In the genomic region with DNA sequence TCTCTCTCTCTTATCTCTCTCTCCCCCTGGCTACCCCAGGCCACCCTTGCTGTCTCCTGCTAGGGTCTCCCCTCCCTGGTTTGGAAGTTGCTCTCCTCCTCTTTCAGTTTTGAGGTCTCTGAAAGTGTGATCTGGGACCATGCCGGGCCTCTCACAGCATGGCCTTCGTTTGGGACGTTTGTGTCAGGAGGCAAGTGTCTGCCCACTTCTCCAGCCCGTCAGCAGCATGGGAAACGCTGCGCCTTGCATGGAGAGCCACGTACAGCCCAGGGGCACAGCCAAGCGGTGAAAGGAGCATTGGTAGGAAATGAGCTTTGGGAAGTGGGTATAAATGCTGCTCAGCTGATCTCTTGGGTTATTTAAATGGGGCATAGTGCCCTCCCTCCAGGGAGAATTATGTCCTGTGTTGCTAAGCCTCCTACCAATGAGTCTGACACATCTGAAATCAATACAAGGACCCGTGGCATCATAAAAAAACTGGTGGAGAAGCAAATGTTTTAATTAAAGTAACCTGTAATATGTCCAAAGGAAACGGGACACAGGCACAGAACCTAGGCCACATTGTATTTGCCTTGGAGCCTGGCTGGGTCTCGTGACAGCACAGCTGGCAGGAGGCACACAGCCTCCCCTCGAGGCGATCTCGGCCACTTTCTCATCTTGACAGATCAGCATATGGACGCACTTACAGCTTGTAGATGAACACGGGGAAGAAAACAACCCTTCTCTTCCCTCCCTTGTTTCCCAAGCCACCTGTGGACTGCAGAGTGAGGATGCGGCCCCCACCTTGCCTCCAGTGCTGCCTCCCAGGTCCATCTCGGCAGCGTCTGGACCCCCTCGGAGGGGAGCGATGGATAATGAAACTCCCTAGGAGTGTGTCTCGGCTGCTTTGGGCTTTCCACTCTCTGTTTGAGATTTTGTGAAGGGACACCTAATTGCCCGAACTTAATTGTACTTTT, we compare ENCODE assay signal across 1 cellular context.
TF ChIP-seq lines count a peak whose summit lies in the region.

No MANE protein-coding gene starts in this region.

TF ChIP-seq in H1, 55 proteins besides CTCF, POLR2A, EP300 and RAD21 (continued from another document):
- TF ChIP-seq, protein P1, sequence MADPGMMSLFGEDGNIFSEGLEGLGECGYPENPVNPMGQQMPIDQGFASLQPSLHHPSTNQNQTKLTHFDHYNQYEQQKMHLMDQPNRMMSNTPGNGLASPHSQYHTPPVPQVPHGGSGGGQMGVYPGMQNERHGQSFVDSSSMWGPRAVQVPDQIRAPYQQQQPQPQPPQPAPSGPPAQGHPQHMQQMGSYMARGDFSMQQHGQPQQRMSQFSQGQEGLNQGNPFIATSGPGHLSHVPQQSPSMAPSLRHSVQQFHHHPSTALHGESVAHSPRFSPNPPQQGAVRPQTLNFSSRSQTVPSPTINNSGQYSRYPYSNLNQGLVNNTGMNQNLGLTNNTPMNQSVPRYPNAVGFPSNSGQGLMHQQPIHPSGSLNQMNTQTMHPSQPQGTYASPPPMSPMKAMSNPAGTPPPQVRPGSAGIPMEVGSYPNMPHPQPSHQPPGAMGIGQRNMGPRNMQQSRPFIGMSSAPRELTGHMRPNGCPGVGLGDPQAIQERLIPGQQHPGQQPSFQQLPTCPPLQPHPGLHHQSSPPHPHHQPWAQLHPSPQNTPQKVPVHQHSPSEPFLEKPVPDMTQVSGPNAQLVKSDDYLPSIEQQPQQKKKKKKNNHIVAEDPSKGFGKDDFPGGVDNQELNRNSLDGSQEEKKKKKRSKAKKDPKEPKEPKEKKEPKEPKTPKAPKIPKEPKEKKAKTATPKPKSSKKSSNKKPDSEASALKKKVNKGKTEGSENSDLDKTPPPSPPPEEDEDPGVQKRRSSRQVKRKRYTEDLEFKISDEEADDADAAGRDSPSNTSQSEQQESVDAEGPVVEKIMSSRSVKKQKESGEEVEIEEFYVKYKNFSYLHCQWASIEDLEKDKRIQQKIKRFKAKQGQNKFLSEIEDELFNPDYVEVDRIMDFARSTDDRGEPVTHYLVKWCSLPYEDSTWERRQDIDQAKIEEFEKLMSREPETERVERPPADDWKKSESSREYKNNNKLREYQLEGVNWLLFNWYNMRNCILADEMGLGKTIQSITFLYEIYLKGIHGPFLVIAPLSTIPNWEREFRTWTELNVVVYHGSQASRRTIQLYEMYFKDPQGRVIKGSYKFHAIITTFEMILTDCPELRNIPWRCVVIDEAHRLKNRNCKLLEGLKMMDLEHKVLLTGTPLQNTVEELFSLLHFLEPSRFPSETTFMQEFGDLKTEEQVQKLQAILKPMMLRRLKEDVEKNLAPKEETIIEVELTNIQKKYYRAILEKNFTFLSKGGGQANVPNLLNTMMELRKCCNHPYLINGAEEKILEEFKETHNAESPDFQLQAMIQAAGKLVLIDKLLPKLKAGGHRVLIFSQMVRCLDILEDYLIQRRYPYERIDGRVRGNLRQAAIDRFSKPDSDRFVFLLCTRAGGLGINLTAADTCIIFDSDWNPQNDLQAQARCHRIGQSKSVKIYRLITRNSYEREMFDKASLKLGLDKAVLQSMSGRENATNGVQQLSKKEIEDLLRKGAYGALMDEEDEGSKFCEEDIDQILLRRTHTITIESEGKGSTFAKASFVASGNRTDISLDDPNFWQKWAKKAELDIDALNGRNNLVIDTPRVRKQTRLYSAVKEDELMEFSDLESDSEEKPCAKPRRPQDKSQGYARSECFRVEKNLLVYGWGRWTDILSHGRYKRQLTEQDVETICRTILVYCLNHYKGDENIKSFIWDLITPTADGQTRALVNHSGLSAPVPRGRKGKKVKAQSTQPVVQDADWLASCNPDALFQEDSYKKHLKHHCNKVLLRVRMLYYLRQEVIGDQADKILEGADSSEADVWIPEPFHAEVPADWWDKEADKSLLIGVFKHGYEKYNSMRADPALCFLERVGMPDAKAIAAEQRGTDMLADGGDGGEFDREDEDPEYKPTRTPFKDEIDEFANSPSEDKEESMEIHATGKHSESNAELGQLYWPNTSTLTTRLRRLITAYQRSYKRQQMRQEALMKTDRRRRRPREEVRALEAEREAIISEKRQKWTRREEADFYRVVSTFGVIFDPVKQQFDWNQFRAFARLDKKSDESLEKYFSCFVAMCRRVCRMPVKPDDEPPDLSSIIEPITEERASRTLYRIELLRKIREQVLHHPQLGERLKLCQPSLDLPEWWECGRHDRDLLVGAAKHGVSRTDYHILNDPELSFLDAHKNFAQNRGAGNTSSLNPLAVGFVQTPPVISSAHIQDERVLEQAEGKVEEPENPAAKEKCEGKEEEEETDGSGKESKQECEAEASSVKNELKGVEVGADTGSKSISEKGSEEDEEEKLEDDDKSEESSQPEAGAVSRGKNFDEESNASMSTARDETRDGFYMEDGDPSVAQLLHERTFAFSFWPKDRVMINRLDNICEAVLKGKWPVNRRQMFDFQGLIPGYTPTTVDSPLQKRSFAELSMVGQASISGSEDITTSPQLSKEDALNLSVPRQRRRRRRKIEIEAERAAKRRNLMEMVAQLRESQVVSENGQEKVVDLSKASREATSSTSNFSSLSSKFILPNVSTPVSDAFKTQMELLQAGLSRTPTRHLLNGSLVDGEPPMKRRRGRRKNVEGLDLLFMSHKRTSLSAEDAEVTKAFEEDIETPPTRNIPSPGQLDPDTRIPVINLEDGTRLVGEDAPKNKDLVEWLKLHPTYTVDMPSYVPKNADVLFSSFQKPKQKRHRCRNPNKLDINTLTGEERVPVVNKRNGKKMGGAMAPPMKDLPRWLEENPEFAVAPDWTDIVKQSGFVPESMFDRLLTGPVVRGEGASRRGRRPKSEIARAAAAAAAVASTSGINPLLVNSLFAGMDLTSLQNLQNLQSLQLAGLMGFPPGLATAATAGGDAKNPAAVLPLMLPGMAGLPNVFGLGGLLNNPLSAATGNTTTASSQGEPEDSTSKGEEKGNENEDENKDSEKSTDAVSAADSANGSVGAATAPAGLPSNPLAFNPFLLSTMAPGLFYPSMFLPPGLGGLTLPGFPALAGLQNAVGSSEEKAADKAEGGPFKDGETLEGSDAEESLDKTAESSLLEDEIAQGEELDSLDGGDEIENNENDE (IDR thresholded peaks at IDR 0.05; ENCODE audit: insufficient replicate concordance, low read length): no peak
- TF ChIP-seq CBX5 (IDR thresholded peaks at IDR 0.05; ENCODE audit: low read depth, low read length): no peak
- no peak for TF ChIP-seq TEAD4 (IDR thresholded peaks at IDR 0.05; ENCODE audit: low read depth, low read length)
- TF ChIP-seq, protein P2, sequence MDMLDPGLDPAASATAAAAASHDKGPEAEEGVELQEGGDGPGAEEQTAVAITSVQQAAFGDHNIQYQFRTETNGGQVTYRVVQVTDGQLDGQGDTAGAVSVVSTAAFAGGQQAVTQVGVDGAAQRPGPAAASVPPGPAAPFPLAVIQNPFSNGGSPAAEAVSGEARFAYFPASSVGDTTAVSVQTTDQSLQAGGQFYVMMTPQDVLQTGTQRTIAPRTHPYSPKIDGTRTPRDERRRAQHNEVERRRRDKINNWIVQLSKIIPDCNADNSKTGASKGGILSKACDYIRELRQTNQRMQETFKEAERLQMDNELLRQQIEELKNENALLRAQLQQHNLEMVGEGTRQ (IDR thresholded peaks at IDR 0.05; ENCODE audit: low read length): no peak
- no peak for TF ChIP-seq ASH2L (IDR thresholded peaks at IDR 0.05; ENCODE audit: low read length)
- no peak for TF ChIP-seq YY1 (IDR thresholded peaks at IDR 0.05; ENCODE audit: low read depth, low read length)
- TF ChIP-seq RBBP5 (IDR thresholded peaks at IDR 0.05; ENCODE audit: borderline replicate concordance, low read depth, low read length): no peak
- no peak for TF ChIP-seq CBX8 (IDR thresholded peaks at IDR 0.05; ENCODE audit: borderline replicate concordance, low read depth, low read length)
- no peak for TF ChIP-seq KDM1A (IDR thresholded peaks at IDR 0.05; ENCODE audit: borderline replicate concordance, low read length)
- TF ChIP-seq CHD2 (IDR thresholded peaks at IDR 0.05; ENCODE audit: low read length): no peak
- TF ChIP-seq EGR1 (IDR thresholded peaks at IDR 0.05; ENCODE audit: borderline replicate concordance, low read depth, low read length): no peak
- no peak for TF ChIP-seq SIX5 (IDR thresholded peaks at IDR 0.05; ENCODE audit: low read depth, low read length)
